29 cellular contexts compared by ENCODE assay signal in the genomic region with DNA sequence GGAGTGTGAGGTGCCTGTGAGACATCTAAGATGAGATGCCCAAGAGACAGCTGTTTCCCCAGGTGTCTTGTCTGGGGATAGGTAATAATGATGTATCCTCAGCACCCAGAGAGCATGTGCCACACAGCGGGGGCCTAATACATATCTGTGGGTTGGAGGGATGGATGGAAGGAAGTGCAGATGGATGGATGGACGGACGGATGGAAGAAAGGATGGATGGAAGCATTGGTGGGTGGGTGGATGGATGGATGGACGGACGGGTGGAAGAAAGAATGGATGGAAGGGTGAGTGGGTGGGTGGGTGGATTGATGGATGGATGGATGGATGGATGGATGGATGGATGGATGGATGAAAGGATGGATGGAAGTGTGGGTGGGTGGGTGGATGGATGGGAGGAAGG.
"Had no signal": no experiment of that assay in that cellular context is flagged by ENCODE, and none has a peak within 500 bp of the region (broad histone marks: within the 10 kb centered on the region; RNA-seq: fewer than 3 reads in every experiment).

No MANE protein-coding gene starts in this region.

- H3K27ac Mint-ChIP-seq: activated CD4-positive, alpha-beta memory T cell treated with anti-CD3 and anti-CD28 coated beads for 36 hours; activated CD4-positive, alpha-beta T cell treated with anti-CD3 and anti-CD28 coated beads for 36 hours; activated CD4-positive, alpha-beta T cell treated with anti-CD3 and anti-CD28 coated beads, Interleukin-2, amount 10 ng/mL, durations not matched to agents 24 days and 14 days; activated CD8-positive, alpha-beta memory T cell treated with anti-CD3 and anti-CD28 coated beads, Interleukin-2, amount 10 ng/mL, durations not matched to agents 7 days and 5 days; activated CD8-positive, alpha-beta T cell treated with anti-CD3 and anti-CD28 coated beads, Interleukin-2, amount 10 ng/mL, durations not matched to agents 7 days and 5 days; activated naive CD4-positive, alpha-beta T cell treated with anti-CD3 and anti-CD28 coated beads, Interleukin-2, amount 10 ng/mL, durations not matched to agents 7 days and 5 days; activated naive CD4-positive, alpha-beta T cell treated with anti-CD3 and anti-CD28 coated beads, Interleukin-2, amount 50 U/mL, for 72 hours; activated naive CD8-positive, alpha-beta T cell treated with anti-CD3 and anti-CD28 coated beads, Interleukin-2, amount 10 ng/mL, durations not matched to agents 7 days and 5 days; activated T-helper 1 cell treated with anti-CD3 and anti-CD28 coated beads, Interleukin-12 subunit alpha, Interleukin-12 subunit beta, Interleukin-2, Interleukin-4 antibody, amounts not matched to agents 30 ng/mL and 10 ng/mL and 1 ng/mL, durations not matched to agents 14 hours and 24 hours and 36 hours had no signal

- H3K4me1 Mint-ChIP-seq: activated CD4-positive, alpha-beta T cell treated with anti-CD3 and anti-CD28 coated beads for 36 hours; activated CD8-positive, alpha-beta memory T cell treated with anti-CD3 and anti-CD28 coated beads, Interleukin-2, amount 10 ng/mL, durations not matched to agents 7 days and 5 days; activated naive CD4-positive, alpha-beta T cell treated with anti-CD3 and anti-CD28 coated beads, Interleukin-2, amount 10 ng/mL, durations not matched to agents 7 days and 5 days; activated naive CD8-positive, alpha-beta T cell treated with anti-CD3 and anti-CD28 coated beads, Interleukin-2, amount 10 ng/mL, durations not matched to agents 7 days and 5 days had no signal

- H3K27me3 ChIP-seq: ascending aorta, breast epithelium, cardiac muscle cell had no signal

- DNase-seq: activated CD4-positive, alpha-beta memory T cell treated with anti-CD3 and anti-CD28 coated beads for 36 hours; activated CD4-positive, alpha-beta T cell treated with anti-CD3 and anti-CD28 coated beads for 36 hours; activated CD4-positive, alpha-beta T cell treated with anti-CD3 and anti-CD28 coated beads, Interleukin-2, amount 10 ng/mL, durations not matched to agents 24 days and 14 days; activated CD4-positive, CD25-positive, alpha-beta regulatory T cell; activated CD4-positive, CD25-positive, alpha-beta regulatory T cell treated with anti-CD3 and anti-CD28 coated beads, Interleukin-2, amount 50 U/mL, for 72 hours; activated CD8-positive, alpha-beta memory T cell treated with anti-CD3 and anti-CD28 coated beads, Interleukin-2, amount 10 ng/mL, durations not matched to agents 7 days and 5 days; activated CD8-positive, alpha-beta memory T cell treated with anti-CD3 and anti-CD28 coated beads, Interleukin-2, amount 50 U/mL, for 4 hours; activated CD8-positive, alpha-beta T cell treated with anti-CD3 and anti-CD28 coated beads, Interleukin-2, amount 10 ng/mL, durations not matched to agents 7 days and 5 days; activated gamma-delta T cell; activated naive CD4-positive, alpha-beta T cell; activated naive CD4-positive, alpha-beta T cell treated with anti-CD3 and anti-CD28 coated beads, Interleukin-2, amount 10 ng/mL, durations not matched to agents 7 days and 5 days; activated naive CD8-positive, alpha-beta T cell treated with anti-CD3 and anti-CD28 coated beads, Interleukin-2, amount 10 ng/mL, durations not matched to agents 7 days and 5 days; activated T-cell treated with anti-CD3 and anti-CD28 coated beads, Interleukin-2, amount 50 U/mL, for 1 hour; activated T-cell treated with anti-CD3 and anti-CD28 coated beads, Interleukin-2, amount 50 U/mL, for 48 hours; central memory CD4-positive, alpha-beta T cell; cerebellar nuclear complex; effector CD8-positive, alpha-beta T cell; foreskin fibroblast; head of caudate nucleus; T-helper 1 cell; T-helper 2 cell had no signal

- H3K27me3 Mint-ChIP-seq: brain had no signal

- H3K36me3 Mint-ChIP-seq: activated CD4-positive, alpha-beta memory T cell treated with anti-CD3 and anti-CD28 coated beads for 36 hours; activated CD8-positive, alpha-beta memory T cell treated with anti-CD3 and anti-CD28 coated beads, Interleukin-2, amount 10 ng/mL, durations not matched to agents 7 days and 5 days; activated naive CD4-positive, alpha-beta T cell treated with anti-CD3 and anti-CD28 coated beads, Interleukin-2, amount 10 ng/mL, durations not matched to agents 7 days and 5 days; activated naive CD4-positive, alpha-beta T cell treated with anti-CD3 and anti-CD28 coated beads, Interleukin-2, amount 50 U/mL, for 72 hours; activated naive CD8-positive, alpha-beta T cell treated with anti-CD3 and anti-CD28 coated beads, Interleukin-2, amount 10 ng/mL, durations not matched to agents 7 days and 5 days; brain had no signal

- H3K9me3 ChIP-seq: ascending aorta, breast epithelium had no signal

- H3K4me3 Mint-ChIP-seq: activated CD4-positive, alpha-beta memory T cell treated with anti-CD3 and anti-CD28 coated beads for 36 hours; activated CD4-positive, alpha-beta T cell treated with anti-CD3 and anti-CD28 coated beads for 36 hours; activated CD4-positive, alpha-beta T cell treated with anti-CD3 and anti-CD28 coated beads, Interleukin-2, amount 10 ng/mL, durations not matched to agents 24 days and 14 days; activated CD8-positive, alpha-beta memory T cell treated with anti-CD3 and anti-CD28 coated beads, Interleukin-2, amount 10 ng/mL, durations not matched to agents 7 days and 5 days; activated CD8-positive, alpha-beta T cell treated with anti-CD3 and anti-CD28 coated beads, Interleukin-2, amount 10 ng/mL, durations not matched to agents 7 days and 5 days; activated naive CD4-positive, alpha-beta T cell treated with anti-CD3 and anti-CD28 coated beads, Interleukin-2, amount 10 ng/mL, durations not matched to agents 7 days and 5 days; activated naive CD8-positive, alpha-beta T cell treated with anti-CD3 and anti-CD28 coated beads, Interleukin-2, amount 10 ng/mL, durations not matched to agents 7 days and 5 days; activated T-helper 1 cell treated with anti-CD3 and anti-CD28 coated beads, Interleukin-12 subunit alpha, Interleukin-12 subunit beta, Interleukin-2, Interleukin-4 antibody, amounts not matched to agents 30 ng/mL and 10 ng/mL and 1 ng/mL, durations not matched to agents 14 hours and 24 hours and 36 hours; brain had no signal

- H3K9me3 Mint-ChIP-seq: activated CD4-positive, alpha-beta memory T cell treated with anti-CD3 and anti-CD28 coated beads for 36 hours; activated CD4-positive, alpha-beta T cell treated with anti-CD3 and anti-CD28 coated beads, Interleukin-2, amount 10 ng/mL, durations not matched to agents 24 days and 14 days; activated naive CD4-positive, alpha-beta T cell treated with anti-CD3 and anti-CD28 coated beads, Interleukin-2, amount 10 ng/mL, durations not matched to agents 7 days and 5 days; activated naive CD4-positive, alpha-beta T cell treated with anti-CD3 and anti-CD28 coated beads, Interleukin-2, amount 50 U/mL, for 72 hours; activated naive CD8-positive, alpha-beta T cell treated with anti-CD3 and anti-CD28 coated beads, Interleukin-2, amount 10 ng/mL, durations not matched to agents 7 days and 5 days; activated T-helper 1 cell treated with anti-CD3 and anti-CD28 coated beads, Interleukin-12 subunit alpha, Interleukin-12 subunit beta, Interleukin-2, Interleukin-4 antibody, amounts not matched to agents 30 ng/mL and 10 ng/mL and 1 ng/mL, durations not matched to agents 14 hours and 24 hours and 36 hours had no signal

- H3K36me3 ChIP-seq: ascending aorta, breast epithelium, cardiac muscle cell had no signal

- H3K27ac ChIP-seq: ascending aorta, breast epithelium, cardiac muscle cell, coronary artery had no signal

- H3K4me3 ChIP-seq: ascending aorta, breast epithelium, cardiac muscle cell, coronary artery had no signal

- H3K4me1 ChIP-seq: breast epithelium had no signal

- ATAC-seq: activated CD4-positive, alpha-beta T cell treated with anti-CD3 and anti-CD28 coated beads for 36 hours; activated CD8-positive, alpha-beta memory T cell treated with anti-CD3 and anti-CD28 coated beads, Interleukin-2, amount 10 ng/mL, durations not matched to agents 7 days and 5 days; activated CD8-positive, alpha-beta T cell treated with anti-CD3 and anti-CD28 coated beads, Interleukin-2, amount 10 ng/mL, durations not matched to agents 7 days and 5 days; activated naive CD4-positive, alpha-beta T cell treated with anti-CD3 and anti-CD28 coated beads, Interleukin-2, amount 50 U/mL, for 72 hours; esophagus mucosa had no signal
